ENCODE assay signal across 22 cellular contexts in genomic region chr20:57443349-57443748, GRCh38.
"Had no signal": no experiment of that assay in that cellular context is flagged by ENCODE, and none has a peak within 500 bp of the region (broad histone marks: within the 10 kb centered on the region; RNA-seq: fewer than 3 reads in every experiment).

No MANE protein-coding gene starts in this region.

- H3K4me3 Mint-ChIP-seq: activated CD4-positive, alpha-beta memory T cell treated with anti-CD3 and anti-CD28 coated beads for 36 hours; activated naive CD8-positive, alpha-beta T cell treated with anti-CD3 and anti-CD28 coated beads, Interleukin-2, amount 50 U/mL, for 24 hours; dendritic cell treated with granulocyte-macrophage colony-stimulating factor and Interleukin-4, amounts not matched to agents 40 ng/mL and 50 ng/mL, for 4 days; memory B cell; naive B cell; neural crest cell had no signal

- H3K4me3 ChIP-seq: body of pancreas, spleen, tibial artery had no signal

- H3K36me3 ChIP-seq: spleen, tibial artery had no signal

- ATAC-seq: activated naive CD8-positive, alpha-beta T cell treated with anti-CD3 and anti-CD28 coated beads, Interleukin-2, amount 50 U/mL, for 24 hours; body of pancreas; sciatic nerve; SK-N-SH treated with all-trans-retinoic acid at 6 μM for 48 hours had no signal

- H3K9me3 Mint-ChIP-seq: activated CD4-positive, alpha-beta memory T cell treated with anti-CD3 and anti-CD28 coated beads for 36 hours; activated naive CD8-positive, alpha-beta T cell treated with anti-CD3 and anti-CD28 coated beads, Interleukin-2, amount 50 U/mL, for 24 hours; dendritic cell treated with granulocyte-macrophage colony-stimulating factor and Interleukin-4, amounts not matched to agents 40 ng/mL and 50 ng/mL, for 4 days; memory B cell; naive B cell; neural crest cell had no signal

- H3K27me3 ChIP-seq: body of pancreas, spleen, tibial artery had no signal

- H3K27ac ChIP-seq: spleen had no signal

- H3K36me3 Mint-ChIP-seq: activated CD4-positive, alpha-beta memory T cell treated with anti-CD3 and anti-CD28 coated beads for 36 hours; naive B cell had no signal

- H3K9me3 ChIP-seq: body of pancreas, tibial artery had no signal

- H3K27me3 Mint-ChIP-seq: activated CD4-positive, alpha-beta memory T cell treated with anti-CD3 and anti-CD28 coated beads for 36 hours; activated naive CD8-positive, alpha-beta T cell treated with anti-CD3 and anti-CD28 coated beads, Interleukin-2, amount 50 U/mL, for 24 hours; naive B cell had no signal

- H3K27ac Mint-ChIP-seq: activated CD4-positive, alpha-beta memory T cell treated with anti-CD3 and anti-CD28 coated beads for 36 hours; activated naive CD8-positive, alpha-beta T cell treated with anti-CD3 and anti-CD28 coated beads, Interleukin-2, amount 50 U/mL, for 24 hours; dendritic cell treated with granulocyte-macrophage colony-stimulating factor and Interleukin-4, amounts not matched to agents 40 ng/mL and 50 ng/mL, for 4 days; memory B cell; naive B cell; progenitor cell of endocrine pancreas had no signal

- DNase-seq: activated CD4-positive, alpha-beta memory T cell treated with anti-CD3 and anti-CD28 coated beads for 36 hours; activated CD4-positive, alpha-beta T cell treated with anti-CD3 and anti-CD28 coated beads for 48 hours; activated gamma-delta T cell; activated naive CD4-positive, alpha-beta T cell treated with anti-CD3 and anti-CD28 coated beads, Interleukin-2, amount 50 U/mL, for 16 hours; activated naive CD8-positive, alpha-beta T cell treated with anti-CD3 and anti-CD28 coated beads, Interleukin-2, amount 50 U/mL, for 24 hours; caudate nucleus; effector CD4-positive, alpha-beta T cell; erythroblast; foreskin melanocyte; hypothalamus; naive B cell; spleen; stimulated activated CD4-positive, alpha-beta T cell treated with anti-CD3 and anti-CD28 coated beads, Interleukin-4, amount 100 ng/mL, for 24 hours; stimulated activated naive CD4-positive, alpha-beta T cell treated with Interleukin-2 at 50 U/mL for 16 hours; tibial artery had no signal
